ENCODE assay signal across 19 cellular contexts in the genomic region with DNA sequence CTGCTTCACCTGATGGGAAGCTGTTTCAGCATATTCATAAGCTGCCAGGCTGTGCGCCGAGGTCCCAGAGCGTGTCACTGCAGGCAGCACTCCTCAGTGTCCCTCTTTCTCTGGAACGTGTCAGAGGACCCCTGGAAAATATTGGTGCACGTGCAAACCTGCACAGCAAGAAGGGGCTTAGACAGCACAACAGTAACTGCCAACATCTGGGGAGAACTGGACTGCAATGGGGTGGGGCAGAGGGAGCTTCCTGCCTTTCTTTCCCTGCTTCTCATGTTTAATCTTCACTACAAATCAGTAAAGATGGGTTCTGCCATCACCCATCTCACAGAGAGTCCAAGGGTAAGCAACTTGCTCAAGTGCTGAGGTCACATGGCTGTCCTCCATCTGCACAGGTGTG.
"Had no signal": no experiment of that assay in that cellular context is flagged by ENCODE, and none has a peak within 500 bp of the region (broad histone marks: within the 10 kb centered on the region; RNA-seq: fewer than 3 reads in every experiment).

No MANE protein-coding gene starts in this region.

- H3K27ac Mint-ChIP-seq: dendritic cell treated with granulocyte-macrophage colony-stimulating factor and Interleukin-4, amounts not matched to agents 40 ng/mL and 50 ng/mL, for 4 days; effector memory CD8-positive, alpha-beta T cell; immature natural killer cell had no signal

- H3K4me1 Mint-ChIP-seq: immature natural killer cell had no signal

- H3K4me3 ChIP-seq: colonic mucosa, esophagus muscularis mucosa, gastroesophageal sphincter, heart right ventricle, left lung, lower lobe of right lung had no signal

- H3K4me3 Mint-ChIP-seq: dendritic cell treated with granulocyte-macrophage colony-stimulating factor and Interleukin-4, amounts not matched to agents 40 ng/mL and 50 ng/mL, for 4 days; effector memory CD8-positive, alpha-beta T cell; immature natural killer cell had no signal

- H3K9me3 ChIP-seq: colonic mucosa, gastroesophageal sphincter, heart right ventricle, left lung, lower lobe of right lung had no signal

- H3K27me3 ChIP-seq: colonic mucosa had no signal

- H3K4me1 ChIP-seq: colonic mucosa, foreskin keratinocyte, left lung had no signal

- H3K9me3 Mint-ChIP-seq: dendritic cell treated with granulocyte-macrophage colony-stimulating factor and Interleukin-4, amounts not matched to agents 40 ng/mL and 50 ng/mL, for 4 days; effector memory CD8-positive, alpha-beta T cell had no signal

- H3K27ac ChIP-seq: colonic mucosa, esophagus muscularis mucosa, foreskin keratinocyte, gastroesophageal sphincter, heart right ventricle, left lung, lower lobe of right lung had no signal

- DNase-seq: cortex of kidney; effector CD8-positive, alpha-beta T cell; effector memory CD8-positive, alpha-beta T cell; foreskin keratinocyte; glutamatergic neuron; head of caudate nucleus; heart right ventricle; hippocampal formation; immature natural killer cell; left cardiac atrium; left lung; left ventricle myocardium superior; lower lobe of right lung; mesenchymal stem cell; midbrain had no signal

- ATAC-seq: effector memory CD8-positive, alpha-beta T cell; foreskin keratinocyte; gastroesophageal sphincter; heart right ventricle; left cardiac atrium; left lung; left ventricle myocardium superior; lower lobe of right lung had no signal

- H3K36me3 Mint-ChIP-seq: immature natural killer cell had no signal

- H3K36me3 ChIP-seq: colonic mucosa, esophagus muscularis mucosa, gastroesophageal sphincter, heart right ventricle, left lung, lower lobe of right lung had no signal
